ENCODE assay signal across 8 cellular contexts in the genomic region with DNA sequence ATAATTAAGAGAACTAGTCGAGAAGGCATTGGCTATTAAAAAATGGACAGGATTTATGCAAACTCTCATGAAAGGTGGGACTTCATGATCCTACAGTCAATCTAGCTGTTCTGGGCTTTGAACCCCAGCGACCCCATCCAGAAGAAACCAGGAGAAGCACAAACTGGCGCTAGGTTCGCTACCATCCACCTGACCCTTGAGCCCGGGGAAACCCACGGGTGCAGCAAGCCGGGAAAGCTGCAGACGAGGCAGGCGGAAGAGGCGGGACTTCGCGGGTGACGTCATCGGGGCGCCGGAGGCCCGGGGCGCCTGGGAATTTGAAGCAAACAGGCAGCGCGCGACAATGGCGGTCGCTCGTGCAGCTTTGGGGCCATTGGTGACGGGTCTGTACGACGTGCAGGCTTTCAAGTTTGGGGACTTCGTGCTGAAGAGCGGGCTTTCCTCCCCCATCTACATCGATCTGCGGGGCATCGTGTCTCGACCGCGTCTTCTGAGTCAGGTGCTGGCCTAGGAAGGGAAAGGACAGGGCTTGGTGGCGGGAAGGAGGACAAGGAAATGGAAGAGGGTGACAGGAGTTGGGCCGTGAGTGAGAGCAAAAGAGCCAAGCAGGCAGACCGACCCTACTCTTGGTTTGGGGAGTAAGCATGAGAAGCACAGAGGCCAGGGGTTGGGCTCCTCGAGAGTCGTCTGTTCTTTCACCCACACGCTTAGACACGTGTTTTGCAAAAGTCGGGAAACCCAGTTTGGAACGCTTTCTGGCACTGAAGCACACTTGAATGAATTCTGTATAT. TPM values are rescaled to one million over a fixed set of nuclear protein-coding genes. Genes with fewer than 3 reads are reported as not detected.
DNase-seq lines count a peak whose midpoint lies in the region; ATAC-seq, FAIRE-seq and TF ChIP-seq lines count a peak whose summit lies in the region.

A gene (plus strand): TSS at position 324 of the 791 bp plus-strand sequence. CDS start 20 bp downstream, at position 344.

- H3K79me2 ChIP-seq in OCI-LY3 (ENCODE audit: low read length) = peaks cover 50% of the 10 kb centered on the region

- H3K36me3 ChIP-seq in OCI-LY3 (replicated peaks; ENCODE audit: low read depth, low read length) = peaks cover 20% of the 10 kb centered on the region

- no peaks in the 10 kb centered on the region for H3K9me3 ChIP-seq in OCI-LY3 (ENCODE audit: insufficient read depth, low read length)

- FAIRE-seq in D721Med (lab: Jason Lieb, UNC) = no peak

- peak; percentile 53 for DNase-seq in D721Med (ENCODE audit: insufficient read length, low spot score)
- DNase-seq in HuH-7.5 (ENCODE audit: low spot score) = peak; percentile 83
- DNase-seq in activated T-cell treated with anti-CD3 and anti-CD28 coated beads for 24 hours (ENCODE audit: low read depth) = peak; percentile 91
- peak; percentile 33 for DNase-seq in epithelial cell of proximal tubule (ENCODE audit: low read depth)
- peak; percentile 93 for DNase-seq in mucosa of gallbladder (ENCODE audit: low spot score)
- DNase-seq in stimulated activated CD8-positive, alpha-beta memory T cell treated with anti-CD3 and anti-CD28 coated beads, Interleukin-4, amount 100 ng/mL, for 4 hours (ENCODE audit: low read depth in 2 of 2, low spot score in 1 of 2) = peak; percentile 83 to 85

- peak within 1 kb of the TSS; percentile 90 for H3K9ac ChIP-seq in OCI-LY3 (ENCODE audit: low read length)

- H2AFZ ChIP-seq in OCI-LY3 (ENCODE audit: low read depth, low read length) = peak within 1 kb of the TSS; percentile 85

- H3K27me3 ChIP-seq in OCI-LY3 (ENCODE audit: low read depth, low read length) = peaks cover 3% of the 10 kb centered on the region; the same call in 1 of the 2 replicates

- H3K4me3 ChIP-seq in OCI-LY3 (ENCODE audit: low read length) (peak within 1 kb of the TSS; percentile 90), epithelial cell of proximal tubule (ENCODE audit: low read depth, low read length) (peak within 1 kb of the TSS; percentile 90)

- peak within 1 kb of the TSS; percentile 43 for H3K27ac ChIP-seq in OCI-LY3 (ENCODE audit: low read length)

- peak; percentile 98 for ATAC-seq in GM21515 (IDR thresholded peaks at IDR 0.05; ENCODE audit: unreplicated experiment)

- TF ChIP-seq CTCF in D721Med (IDR thresholded peaks at IDR 0.05; ENCODE audit: insufficient read depth, missing control alignments) (no peak), OCI-LY3 (IDR thresholded peaks at IDR 0.05; ENCODE audit: low read depth, low read length) (no peak), epithelial cell of proximal tubule (conservative IDR thresholded peaks at IDR 0.05; ENCODE audit: low read depth, low read length) (no peak)

- H4K20me1 ChIP-seq in OCI-LY3 (ENCODE audit: insufficient read depth, low read length) = no peaks in the 10 kb centered on the region

- H3K4me2 ChIP-seq in OCI-LY3 (ENCODE audit: low read length) = peak within 1 kb of the TSS; percentile 87

- H3K4me1 ChIP-seq in OCI-LY3 (ENCODE audit: low read length) = peaks cover 17% of the 10 kb centered on the region

RNA-seq across cellular contexts. Expression of the gene that starts here (rescaled TPM):
- total RNA-seq in epithelial cell of proximal tubule (28.7 and 66.1 TPM in 2 replicates), mucosa of gallbladder (27.9 TPM)

Comparison
In these comparisons a context has a peak if more than half of its experiments do, and no peak if none do; other contexts are left out.
1. Peak in every context shown above with its lines: DNase-seq, ATAC-seq, H3K4me3 ChIP-seq and H3K27ac ChIP-seq.
2. DNase-seq: peak in every context shown above with its lines; median percentile 93 in mucosa of gallbladder; 91 in activated T-cell treated with anti-CD3 and anti-CD28 coated beads for 24 hours; 84 in stimulated activated CD8-positive, alpha-beta memory T cell treated with anti-CD3 and anti-CD28 coated beads, Interleukin-4, amount 100 ng/mL, for 4 hours; 83 in HuH-7.5; 53 in D721Med; 33 in epithelial cell of proximal tubule.